ENCODE assay signal across 8 cellular contexts in the genomic region with DNA sequence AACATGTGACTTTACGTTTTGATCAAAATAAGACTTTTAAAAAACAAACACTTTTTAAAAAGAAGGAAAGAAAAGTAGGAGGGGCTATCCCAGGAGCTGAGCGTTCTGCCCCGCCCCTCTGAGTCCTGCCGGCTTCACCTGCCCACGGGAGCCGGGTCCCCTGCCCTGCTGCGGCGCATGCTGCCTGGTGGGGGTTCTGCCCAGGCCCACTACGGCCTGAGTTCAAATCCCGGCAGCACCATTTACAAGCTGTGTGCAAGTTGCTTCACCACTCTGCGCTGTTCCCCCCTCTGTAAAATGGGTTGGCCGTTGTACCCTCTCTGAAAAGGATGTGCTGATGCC. TPM values are rescaled to one million over a fixed set of nuclear protein-coding genes. Genes with fewer than 3 reads are reported as not detected.
DNase-seq lines count a peak whose midpoint lies in the region; ATAC-seq and TF ChIP-seq lines count a peak whose summit lies in the region.

No MANE protein-coding gene starts in this region.

- ATAC-seq in GM21528 (IDR thresholded peaks at IDR 0.05; ENCODE audit: low FRiP score, unreplicated experiment) (no peak), GM21576 (IDR thresholded peaks at IDR 0.05; ENCODE audit: unreplicated experiment) (no peak)

- peak overlapping the region; percentile 32 to 76 (median 72) for H3K27ac ChIP-seq in spleen

- TF ChIP-seq CTCF in HFF-Myc (IDR thresholded peaks at IDR 0.05; ENCODE audit: low read depth, low read length, missing control alignments) (no peak), spleen (IDR thresholded peaks at IDR 0.05 in 8 of 11, conservative IDR thresholded peaks at IDR 0.05 in 3 of 11) (no peak)

- no peaks in the 10 kb centered on the region for H3K27me3 ChIP-seq in adipocyte (replicated peaks; ENCODE audit: control insufficient read depth, insufficient read depth, low read length)
- H3K27me3 ChIP-seq in spleen (replicated peaks in 1 of 7) = peaks cover 0 to 10% (median 0%) of the 10 kb centered on the region in 7 donors

- H3K4me3 ChIP-seq in HFF-Myc (replicated peaks; ENCODE audit: low read depth, low read length) (peak overlapping the region; percentile 37), adipocyte (ENCODE audit: low read length) (peak overlapping the region; percentile 82), iPS-11a (ENCODE audit: low read depth, low read length) (peak overlapping the region; percentile 36), spleen (peak overlapping the region; percentile 32 to 80 (median 58))

- intact Hi-C loops in spleen (cut with DNase I; ENCODE audit: low total_unique reads) = no loop called here

- H3K4me1 ChIP-seq in adipocyte (ENCODE audit: control insufficient read depth, insufficient read depth, low read length) = peaks cover 85% of the 10 kb centered on the region
- peaks cover 19 to 75% (median 51%) of the 10 kb centered on the region in 6 donors for H3K4me1 ChIP-seq in spleen

- 35 to 46% (median 42%) methylated on average over 12 of the region's 12 CpGs for WGBS in spleen, 5 donors

- H3K9me3 ChIP-seq in adipocyte (ENCODE audit: control insufficient read depth, low read length) = no peaks in the 10 kb centered on the region
- H3K9me3 ChIP-seq in spleen = no peaks in the 10 kb centered on the region

- H3K36me3 ChIP-seq in adipocyte (ENCODE audit: control insufficient read depth, insufficient read depth, low read length, severe bottlenecking) (peaks cover 23% of the 10 kb centered on the region), spleen (peaks cover 0 to 48% (median 17%) of the 10 kb centered on the region in 6 donors)

- TF ChIP-seq POLR2A in spleen (IDR thresholded peaks at IDR 0.05) = no peak

- no peak for DNase-seq in HFF-Myc (ENCODE audit: extremely low read depth, low read depth)
- DNase-seq in adipocyte (ENCODE audit: low read depth) = no peak
- DNase-seq in spleen = no peak
- no peak for DNase-seq in SIG-M5 (lab: John Stamatoyannopoulos, UW)
- no peak for DNase-seq in AML-193 (lab: John Stamatoyannopoulos, UW)

- peak overlapping the region; percentile 88 for H3K9ac ChIP-seq in adipocyte (ENCODE audit: low read length)

RNA-seq across cellular contexts. Expression of gene GSN, which starts 31.1 kb away (rescaled TPM):
- total RNA-seq in spleen = 100 to 1,000 TPM; 165 to 432 (median 263) TPM
- 100 to 1,000 TPM; 115 to 252 (median 122) TPM for polyA plus RNA-seq in spleen
